1 cellular context compared by ENCODE assay signal in the genomic region with DNA sequence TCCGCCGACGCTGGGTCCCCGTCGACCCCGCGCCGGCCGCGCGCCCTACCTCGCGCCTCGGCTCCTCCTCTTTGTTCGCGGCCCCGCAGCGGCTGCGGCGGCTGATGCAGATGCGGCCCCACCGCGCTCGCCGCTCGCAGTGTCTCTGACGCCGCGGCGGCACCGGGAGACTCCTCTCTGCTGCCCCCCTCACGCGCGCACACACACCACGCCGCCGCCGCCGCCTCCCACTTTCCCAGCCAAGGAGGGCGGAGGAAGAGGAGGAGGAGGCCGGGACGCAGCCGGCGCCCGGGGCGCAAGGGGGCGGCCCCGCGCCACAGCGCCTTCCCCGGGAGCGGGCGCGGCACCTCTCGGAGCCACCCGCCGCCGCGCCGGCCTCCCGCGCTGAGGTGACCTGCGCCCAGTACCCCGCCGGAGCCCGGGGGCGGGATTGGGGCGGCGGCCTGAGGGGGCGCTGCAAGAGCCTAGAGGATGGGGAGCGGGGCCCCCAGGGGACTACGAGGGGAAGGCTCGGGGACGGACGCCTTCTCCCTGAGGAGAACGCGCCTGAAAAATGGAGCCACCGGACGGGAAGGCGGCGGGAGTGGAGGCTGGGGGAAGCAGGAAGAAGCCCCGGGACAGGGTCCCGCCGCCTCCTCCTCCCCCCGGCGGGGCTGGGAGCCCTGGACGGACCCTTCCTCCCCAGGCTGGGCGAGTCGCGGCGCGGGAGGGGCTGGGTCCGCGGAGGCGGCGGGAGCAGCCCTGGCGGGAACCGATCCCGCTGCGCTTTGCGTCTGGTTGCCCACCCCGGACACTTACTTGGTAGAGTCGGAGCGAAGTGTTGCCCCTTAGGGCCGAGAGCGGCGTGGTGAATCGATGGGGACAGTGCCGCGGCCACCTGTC.
TF ChIP-seq lines count a peak whose summit lies in the region.

A gene (minus strand): TSS at position 147 of the 882 bp plus-strand sequence. CDS start 1,744 bp downstream, outside the sequence.

TF ChIP-seq in HepG2, 621 proteins besides CTCF, POLR2A, EP300 and RAD21 (continued from another document and continues in another):
- TF ChIP-seq, protein P1, sequence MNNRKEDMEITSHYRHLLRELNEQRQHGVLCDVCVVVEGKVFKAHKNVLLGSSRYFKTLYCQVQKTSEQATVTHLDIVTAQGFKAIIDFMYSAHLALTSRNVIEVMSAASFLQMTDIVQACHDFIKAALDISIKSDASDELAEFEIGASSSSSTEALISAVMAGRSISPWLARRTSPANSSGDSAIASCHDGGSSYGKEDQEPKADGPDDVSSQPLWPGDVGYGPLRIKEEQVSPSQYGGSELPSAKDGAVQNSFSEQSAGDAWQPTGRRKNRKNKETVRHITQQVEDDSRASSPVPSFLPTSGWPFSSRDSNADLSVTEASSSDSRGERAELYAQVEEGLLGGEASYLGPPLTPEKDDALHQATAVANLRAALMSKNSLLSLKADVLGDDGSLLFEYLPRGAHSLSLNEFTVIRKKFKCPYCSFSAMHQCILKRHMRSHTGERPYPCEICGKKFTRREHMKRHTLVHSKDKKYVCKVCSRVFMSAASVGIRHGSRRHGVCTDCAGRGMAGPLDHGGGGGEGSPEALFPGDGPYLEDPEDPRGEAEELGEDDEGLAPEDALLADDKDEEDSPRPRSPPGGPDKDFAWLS (CRISPR knock-in tag; IDR thresholded peaks at IDR 0.05; ENCODE audit: borderline replicate concordance), result no peak
- TF ChIP-seq, protein P2, sequence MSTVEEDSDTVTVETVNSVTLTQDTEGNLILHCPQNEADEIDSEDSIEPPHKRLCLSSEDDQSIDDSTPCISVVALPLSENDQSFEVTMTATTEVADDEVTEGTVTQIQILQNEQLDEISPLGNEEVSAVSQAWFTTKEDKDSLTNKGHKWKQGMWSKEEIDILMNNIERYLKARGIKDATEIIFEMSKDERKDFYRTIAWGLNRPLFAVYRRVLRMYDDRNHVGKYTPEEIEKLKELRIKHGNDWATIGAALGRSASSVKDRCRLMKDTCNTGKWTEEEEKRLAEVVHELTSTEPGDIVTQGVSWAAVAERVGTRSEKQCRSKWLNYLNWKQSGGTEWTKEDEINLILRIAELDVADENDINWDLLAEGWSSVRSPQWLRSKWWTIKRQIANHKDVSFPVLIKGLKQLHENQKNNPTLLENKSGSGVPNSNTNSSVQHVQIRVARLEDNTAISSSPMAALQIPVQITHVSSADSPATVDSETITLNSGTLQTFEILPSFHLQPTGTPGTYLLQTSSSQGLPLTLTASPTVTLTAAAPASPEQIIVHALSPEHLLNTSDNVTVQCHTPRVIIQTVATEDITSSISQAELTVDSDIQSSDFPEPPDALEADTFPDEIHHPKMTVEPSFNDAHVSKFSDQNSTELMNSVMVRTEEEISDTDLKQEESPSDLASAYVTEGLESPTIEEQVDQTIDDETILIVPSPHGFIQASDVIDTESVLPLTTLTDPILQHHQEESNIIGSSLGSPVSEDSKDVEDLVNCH (CRISPR knock-in tag; IDR thresholded peaks at IDR 0.05), result no peak
- TF ChIP-seq ISX (CRISPR knock-in tag; conservative IDR thresholded peaks at IDR 0.05), result no peak
- no peak for TF ChIP-seq PPARG (CRISPR knock-in tag; conservative IDR thresholded peaks at IDR 0.05)
- no peak for TF ChIP-seq CENPT (CRISPR knock-in tag; IDR thresholded peaks at IDR 0.05; ENCODE audit: low read depth)
- TF ChIP-seq ATF7 (IDR thresholded peaks at IDR 0.05), result no peak
- TF ChIP-seq ATF7 (CRISPR knock-in tag; IDR thresholded peaks at IDR 0.05), result 0 out of 2 replicates have a peak, but pooled peaks have one; percentile 7
- TF ChIP-seq ZNF678 (CRISPR knock-in tag; IDR thresholded peaks at IDR 0.05), result no peak
- no peak for TF ChIP-seq ZNF879 (CRISPR knock-in tag; IDR thresholded peaks at IDR 0.05)
- TF ChIP-seq RBAK (CRISPR knock-in tag; IDR thresholded peaks at IDR 0.05), result no peak
- no peak for TF ChIP-seq SIN3B (IDR thresholded peaks at IDR 0.05; ENCODE audit: low read length)
- TF ChIP-seq, protein P3, sequence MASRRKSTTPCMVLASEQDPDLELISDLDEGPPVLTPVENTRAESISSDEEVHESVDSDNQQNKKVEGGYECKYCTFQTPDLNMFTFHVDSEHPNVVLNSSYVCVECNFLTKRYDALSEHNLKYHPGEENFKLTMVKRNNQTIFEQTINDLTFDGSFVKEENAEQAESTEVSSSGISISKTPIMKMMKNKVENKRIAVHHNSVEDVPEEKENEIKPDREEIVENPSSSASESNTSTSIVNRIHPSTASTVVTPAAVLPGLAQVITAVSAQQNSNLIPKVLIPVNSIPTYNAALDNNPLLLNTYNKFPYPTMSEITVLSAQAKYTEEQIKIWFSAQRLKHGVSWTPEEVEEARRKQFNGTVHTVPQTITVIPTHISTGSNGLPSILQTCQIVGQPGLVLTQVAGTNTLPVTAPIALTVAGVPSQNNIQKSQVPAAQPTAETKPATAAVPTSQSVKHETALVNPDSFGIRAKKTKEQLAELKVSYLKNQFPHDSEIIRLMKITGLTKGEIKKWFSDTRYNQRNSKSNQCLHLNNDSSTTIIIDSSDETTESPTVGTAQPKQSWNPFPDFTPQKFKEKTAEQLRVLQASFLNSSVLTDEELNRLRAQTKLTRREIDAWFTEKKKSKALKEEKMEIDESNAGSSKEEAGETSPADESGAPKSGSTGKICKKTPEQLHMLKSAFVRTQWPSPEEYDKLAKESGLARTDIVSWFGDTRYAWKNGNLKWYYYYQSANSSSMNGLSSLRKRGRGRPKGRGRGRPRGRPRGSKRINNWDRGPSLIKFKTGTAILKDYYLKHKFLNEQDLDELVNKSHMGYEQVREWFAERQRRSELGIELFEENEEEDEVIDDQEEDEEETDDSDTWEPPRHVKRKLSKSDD (CRISPR knock-in tag; IDR thresholded peaks at IDR 0.05; ENCODE audit: low read depth), result no peak
- TF ChIP-seq ZNF703 (CRISPR knock-in tag; IDR thresholded peaks at IDR 0.05; ENCODE audit: borderline replicate concordance), result peak; percentile 35; the same call in 1 of the 2 replicates
- peak; percentile 33; the same call in 1 of the 2 replicates for TF ChIP-seq HDAC1 (CRISPR knock-in tag; IDR thresholded peaks at IDR 0.05)
- TF ChIP-seq SP2 (CRISPR knock-in tag; IDR thresholded peaks at IDR 0.05), result 0 out of 2 replicates have a peak, but pooled peaks have one; percentile 2
- TF ChIP-seq MZF1 (CRISPR knock-in tag; IDR thresholded peaks at IDR 0.05; ENCODE audit: borderline replicate concordance), result no peak
- TF ChIP-seq JUNB (CRISPR knock-in tag; IDR thresholded peaks at IDR 0.05; ENCODE audit: borderline replicate concordance), result no peak
- 0 out of 2 replicates have a peak, but pooled peaks have one; percentile 61 for TF ChIP-seq ZBTB7B (CRISPR knock-in tag; IDR thresholded peaks at IDR 0.05)
- no peak for TF ChIP-seq ZNF605 (CRISPR knock-in tag; IDR thresholded peaks at IDR 0.05)
- TF ChIP-seq ZNF878 (CRISPR knock-in tag; IDR thresholded peaks at IDR 0.05), result no peak
- no peak for TF ChIP-seq TARDBP (CRISPR knock-in tag; IDR thresholded peaks at IDR 0.05)
- TF ChIP-seq ERF (CRISPR knock-in tag; IDR thresholded peaks at IDR 0.05), result no peak
- TF ChIP-seq, protein P4, sequence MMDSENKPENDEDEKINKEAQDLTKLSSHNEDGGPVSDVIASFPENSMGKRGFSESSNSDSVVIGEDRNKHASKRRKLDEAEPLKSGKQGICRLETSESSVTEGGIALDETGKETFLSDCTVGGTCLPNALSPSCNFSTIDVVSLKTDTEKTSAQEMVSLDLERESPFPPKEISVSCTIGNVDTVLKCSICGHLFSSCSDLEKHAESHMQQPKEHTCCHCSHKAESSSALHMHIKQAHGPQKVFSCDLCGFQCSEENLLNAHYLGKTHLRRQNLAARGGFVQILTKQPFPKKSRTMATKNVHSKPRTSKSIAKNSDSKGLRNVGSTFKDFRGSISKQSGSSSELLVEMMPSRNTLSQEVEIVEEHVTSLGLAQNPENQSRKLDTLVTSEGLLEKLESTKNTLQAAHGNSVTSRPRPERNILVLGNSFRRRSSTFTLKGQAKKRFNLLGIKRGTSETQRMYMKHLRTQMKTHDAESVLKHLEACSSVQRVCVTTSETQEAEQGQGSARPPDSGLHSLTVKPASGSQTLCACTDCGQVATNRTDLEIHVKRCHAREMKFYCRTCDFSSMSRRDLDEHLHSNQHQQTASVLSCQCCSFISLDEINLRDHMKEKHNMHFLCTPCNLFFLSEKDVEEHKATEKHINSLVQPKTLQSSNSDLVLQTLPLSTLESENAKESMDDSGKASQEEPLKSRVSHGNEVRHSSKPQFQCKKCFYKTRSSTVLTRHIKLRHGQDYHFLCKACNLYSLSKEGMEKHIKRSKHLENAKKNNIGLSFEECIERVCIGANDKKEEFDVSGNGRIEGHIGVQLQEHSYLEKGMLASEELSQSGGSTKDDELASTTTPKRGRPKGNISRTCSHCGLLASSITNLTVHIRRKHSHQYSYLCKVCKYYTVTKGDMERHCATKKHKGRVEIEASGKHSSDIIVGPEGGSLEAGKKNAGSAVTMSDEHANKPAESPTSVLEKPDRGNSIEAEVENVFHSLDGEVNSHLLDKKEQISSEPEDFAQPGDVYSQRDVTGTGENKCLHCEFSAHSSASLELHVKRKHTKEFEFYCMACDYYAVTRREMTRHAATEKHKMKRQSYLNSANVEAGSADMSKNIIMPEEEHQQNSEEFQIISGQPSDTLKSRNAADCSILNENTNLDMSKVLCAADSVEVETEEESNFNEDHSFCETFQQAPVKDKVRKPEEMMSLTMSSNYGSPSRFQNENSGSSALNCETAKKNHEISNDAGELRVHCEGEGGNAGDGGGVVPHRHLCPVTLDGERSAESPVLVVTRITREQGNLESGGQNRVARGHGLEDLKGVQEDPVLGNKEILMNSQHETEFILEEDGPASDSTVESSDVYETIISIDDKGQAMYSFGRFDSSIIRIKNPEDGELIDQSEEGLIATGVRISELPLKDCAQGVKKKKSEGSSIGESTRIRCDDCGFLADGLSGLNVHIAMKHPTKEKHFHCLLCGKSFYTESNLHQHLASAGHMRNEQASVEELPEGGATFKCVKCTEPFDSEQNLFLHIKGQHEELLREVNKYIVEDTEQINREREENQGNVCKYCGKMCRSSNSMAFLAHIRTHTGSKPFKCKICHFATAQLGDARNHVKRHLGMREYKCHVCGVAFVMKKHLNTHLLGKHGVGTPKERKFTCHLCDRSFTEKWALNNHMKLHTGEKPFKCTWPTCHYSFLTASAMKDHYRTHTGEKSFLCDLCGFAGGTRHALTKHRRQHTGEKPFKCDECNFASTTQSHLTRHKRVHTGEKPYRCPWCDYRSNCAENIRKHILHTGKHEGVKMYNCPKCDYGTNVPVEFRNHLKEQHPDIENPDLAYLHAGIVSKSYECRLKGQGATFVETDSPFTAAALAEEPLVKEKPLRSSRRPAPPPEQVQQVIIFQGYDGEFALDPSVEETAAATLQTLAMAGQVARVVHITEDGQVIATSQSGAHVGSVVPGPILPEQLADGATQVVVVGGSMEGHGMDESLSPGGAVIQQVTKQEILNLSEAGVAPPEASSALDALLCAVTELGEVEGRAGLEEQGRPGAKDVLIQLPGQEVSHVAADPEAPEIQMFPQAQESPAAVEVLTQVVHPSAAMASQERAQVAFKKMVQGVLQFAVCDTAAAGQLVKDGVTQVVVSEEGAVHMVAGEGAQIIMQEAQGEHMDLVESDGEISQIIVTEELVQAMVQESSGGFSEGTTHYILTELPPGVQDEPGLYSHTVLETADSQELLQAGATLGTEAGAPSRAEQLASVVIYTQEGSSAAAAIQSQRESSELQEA (CRISPR knock-in tag; IDR thresholded peaks at IDR 0.05; ENCODE audit: not compliant biosample characterization), result no peak
- no peak for TF ChIP-seq BORCS8-MEF2B (CRISPR knock-in tag; IDR thresholded peaks at IDR 0.05)
- TF ChIP-seq POLR2AphosphoS5 (IDR thresholded peaks at IDR 0.05; ENCODE audit: low read depth, low read length), result no peak
- no peak for TF ChIP-seq NFYC (CRISPR knock-in tag; IDR thresholded peaks at IDR 0.05)
- no peak for TF ChIP-seq ZNF331 (CRISPR knock-in tag; IDR thresholded peaks at IDR 0.05)
- no peak for TF ChIP-seq SMAD1 (CRISPR knock-in tag; IDR thresholded peaks at IDR 0.05; ENCODE audit: borderline replicate concordance, low read depth)
- TF ChIP-seq, protein P5, sequence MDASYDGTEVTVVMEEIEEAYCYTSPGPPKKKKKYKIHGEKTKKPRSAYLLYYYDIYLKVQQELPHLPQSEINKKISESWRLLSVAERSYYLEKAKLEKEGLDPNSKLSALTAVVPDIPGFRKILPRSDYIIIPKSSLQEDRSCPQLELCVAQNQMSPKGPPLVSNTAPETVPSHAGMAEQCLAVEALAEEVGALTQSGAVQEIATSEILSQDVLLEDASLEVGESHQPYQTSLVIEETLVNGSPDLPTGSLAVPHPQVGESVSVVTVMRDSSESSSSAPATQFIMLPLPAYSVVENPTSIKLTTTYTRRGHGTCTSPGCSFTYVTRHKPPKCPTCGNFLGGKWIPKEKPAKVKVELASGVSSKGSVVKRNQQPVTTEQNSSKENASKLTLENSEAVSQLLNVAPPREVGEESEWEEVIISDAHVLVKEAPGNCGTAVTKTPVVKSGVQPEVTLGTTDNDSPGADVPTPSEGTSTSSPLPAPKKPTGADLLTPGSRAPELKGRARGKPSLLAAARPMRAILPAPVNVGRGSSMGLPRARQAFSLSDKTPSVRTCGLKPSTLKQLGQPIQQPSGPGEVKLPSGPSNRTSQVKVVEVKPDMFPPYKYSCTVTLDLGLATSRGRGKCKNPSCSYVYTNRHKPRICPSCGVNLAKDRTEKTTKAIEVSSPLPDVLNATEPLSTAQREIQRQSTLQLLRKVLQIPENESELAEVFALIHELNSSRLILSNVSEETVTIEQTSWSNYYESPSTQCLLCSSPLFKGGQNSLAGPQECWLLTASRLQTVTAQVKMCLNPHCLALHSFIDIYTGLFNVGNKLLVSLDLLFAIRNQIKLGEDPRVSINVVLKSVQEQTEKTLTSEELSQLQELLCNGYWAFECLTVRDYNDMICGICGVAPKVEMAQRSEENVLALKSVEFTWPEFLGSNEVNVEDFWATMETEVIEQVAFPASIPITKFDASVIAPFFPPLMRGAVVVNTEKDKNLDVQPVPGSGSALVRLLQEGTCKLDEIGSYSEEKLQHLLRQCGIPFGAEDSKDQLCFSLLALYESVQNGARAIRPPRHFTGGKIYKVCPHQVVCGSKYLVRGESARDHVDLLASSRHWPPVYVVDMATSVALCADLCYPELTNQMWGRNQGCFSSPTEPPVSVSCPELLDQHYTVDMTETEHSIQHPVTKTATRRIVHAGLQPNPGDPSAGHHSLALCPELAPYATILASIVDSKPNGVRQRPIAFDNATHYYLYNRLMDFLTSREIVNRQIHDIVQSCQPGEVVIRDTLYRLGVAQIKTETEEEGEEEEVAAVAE (CRISPR knock-in tag; IDR thresholded peaks at IDR 0.05; ENCODE audit: borderline replicate concordance), result no peak
- no peak for TF ChIP-seq ZKSCAN5 (CRISPR knock-in tag; IDR thresholded peaks at IDR 0.05)
- TF ChIP-seq STAG1 (CRISPR knock-in tag; IDR thresholded peaks at IDR 0.05), result no peak
- TF ChIP-seq, protein P6, sequence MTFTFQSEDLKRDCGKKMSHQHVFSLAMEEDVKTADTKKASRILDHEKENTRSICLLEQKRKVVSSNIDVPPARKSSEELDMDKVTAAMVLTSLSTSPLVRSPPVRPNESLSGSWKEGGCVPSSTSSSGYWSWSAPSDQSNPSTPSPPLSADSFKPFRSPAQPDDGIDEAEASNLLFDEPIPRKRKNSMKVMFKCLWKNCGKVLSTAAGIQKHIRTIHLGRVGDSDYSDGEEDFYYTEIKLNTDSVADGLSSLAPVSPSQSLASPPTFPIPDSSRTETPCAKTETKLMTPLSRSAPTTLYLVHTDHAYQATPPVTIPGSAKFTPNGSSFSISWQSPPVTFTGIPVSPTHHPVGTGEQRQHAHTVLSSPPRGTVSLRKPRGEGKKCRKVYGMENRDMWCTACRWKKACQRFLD (CRISPR knock-in tag; IDR thresholded peaks at IDR 0.05; ENCODE audit: borderline replicate concordance), result no peak
- TF ChIP-seq, protein P7, sequence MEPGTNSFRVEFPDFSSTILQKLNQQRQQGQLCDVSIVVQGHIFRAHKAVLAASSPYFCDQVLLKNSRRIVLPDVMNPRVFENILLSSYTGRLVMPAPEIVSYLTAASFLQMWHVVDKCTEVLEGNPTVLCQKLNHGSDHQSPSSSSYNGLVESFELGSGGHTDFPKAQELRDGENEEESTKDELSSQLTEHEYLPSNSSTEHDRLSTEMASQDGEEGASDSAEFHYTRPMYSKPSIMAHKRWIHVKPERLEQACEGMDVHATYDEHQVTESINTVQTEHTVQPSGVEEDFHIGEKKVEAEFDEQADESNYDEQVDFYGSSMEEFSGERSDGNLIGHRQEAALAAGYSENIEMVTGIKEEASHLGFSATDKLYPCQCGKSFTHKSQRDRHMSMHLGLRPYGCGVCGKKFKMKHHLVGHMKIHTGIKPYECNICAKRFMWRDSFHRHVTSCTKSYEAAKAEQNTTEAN (CRISPR knock-in tag; conservative IDR thresholded peaks at IDR 0.05), result no peak
